In the genomic region with DNA sequence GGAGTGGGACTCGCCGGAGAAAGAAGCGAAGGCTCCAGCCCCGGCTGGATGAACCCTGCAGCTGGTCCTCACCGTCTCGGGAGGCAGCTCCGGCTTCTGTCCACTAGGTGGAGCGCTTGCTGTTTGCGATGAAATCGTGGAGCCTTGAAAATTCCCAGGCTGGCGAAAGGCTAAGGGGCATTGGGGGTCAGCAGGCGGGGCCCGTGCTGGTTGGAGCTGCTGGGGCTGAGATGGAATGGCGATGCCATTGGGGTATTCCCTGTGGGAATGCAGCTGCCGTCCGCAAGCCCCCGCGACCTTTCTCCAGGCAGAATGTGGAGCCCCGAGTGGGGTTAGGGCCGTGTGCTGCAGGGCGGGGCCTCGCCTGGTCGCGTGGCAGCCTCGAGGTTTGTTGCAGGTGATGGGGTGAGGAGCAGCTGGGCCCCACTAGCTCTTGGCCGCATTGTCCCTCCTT, we compare ENCODE assay signal across 1 cellular context.
TF ChIP-seq lines count a peak whose summit lies in the region.

No MANE protein-coding gene starts in this region.

TF ChIP-seq in HepG2, 621 proteins besides CTCF, POLR2A, EP300 and RAD21 (continued from another document and continues in another):
- TF ChIP-seq, protein P1, sequence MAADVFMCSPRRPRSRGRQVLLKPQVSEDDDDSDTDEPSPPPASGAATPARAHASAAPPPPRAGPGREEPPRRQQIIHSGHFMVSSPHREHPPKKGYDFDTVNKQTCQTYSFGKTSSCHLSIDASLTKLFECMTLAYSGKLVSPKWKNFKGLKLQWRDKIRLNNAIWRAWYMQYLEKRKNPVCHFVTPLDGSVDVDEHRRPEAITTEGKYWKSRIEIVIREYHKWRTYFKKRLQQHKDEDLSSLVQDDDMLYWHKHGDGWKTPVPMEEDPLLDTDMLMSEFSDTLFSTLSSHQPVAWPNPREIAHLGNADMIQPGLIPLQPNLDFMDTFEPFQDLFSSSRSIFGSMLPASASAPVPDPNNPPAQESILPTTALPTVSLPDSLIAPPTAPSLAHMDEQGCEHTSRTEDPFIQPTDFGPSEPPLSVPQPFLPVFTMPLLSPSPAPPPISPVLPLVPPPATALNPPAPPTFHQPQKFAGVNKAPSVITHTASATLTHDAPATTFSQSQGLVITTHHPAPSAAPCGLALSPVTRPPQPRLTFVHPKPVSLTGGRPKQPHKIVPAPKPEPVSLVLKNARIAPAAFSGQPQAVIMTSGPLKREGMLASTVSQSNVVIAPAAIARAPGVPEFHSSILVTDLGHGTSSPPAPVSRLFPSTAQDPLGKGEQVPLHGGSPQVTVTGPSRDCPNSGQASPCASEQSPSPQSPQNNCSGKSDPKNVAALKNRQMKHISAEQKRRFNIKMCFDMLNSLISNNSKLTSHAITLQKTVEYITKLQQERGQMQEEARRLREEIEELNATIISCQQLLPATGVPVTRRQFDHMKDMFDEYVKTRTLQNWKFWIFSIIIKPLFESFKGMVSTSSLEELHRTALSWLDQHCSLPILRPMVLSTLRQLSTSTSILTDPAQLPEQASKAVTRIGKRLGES (CRISPR knock-in tag; IDR thresholded peaks at IDR 0.05; ENCODE audit: borderline replicate concordance): no peak
- TF ChIP-seq MTF2 (CRISPR knock-in tag; IDR thresholded peaks at IDR 0.05; ENCODE audit: borderline replicate concordance) (no peak), ZNF746 (CRISPR knock-in tag; IDR thresholded peaks at IDR 0.05) (0 out of 2 replicates have a peak, but pooled peaks have one; percentile 24), ZNF513 (CRISPR knock-in tag; conservative IDR thresholded peaks at IDR 0.05) (no peak), CEBPG (CRISPR knock-in tag; IDR thresholded peaks at IDR 0.05) (no peak), ZNF652 (CRISPR knock-in tag; IDR thresholded peaks at IDR 0.05; ENCODE audit: borderline replicate concordance, low read depth) (no peak), ZNF460 (CRISPR knock-in tag; IDR thresholded peaks at IDR 0.05; ENCODE audit: borderline replicate concordance) (no peak), ZMYM2 (CRISPR knock-in tag; IDR thresholded peaks at IDR 0.05) (no peak), ZNF574 (CRISPR knock-in tag; IDR thresholded peaks at IDR 0.05) (0 out of 2 replicates have a peak, but pooled peaks have one; percentile 47), ZNF777 (CRISPR knock-in tag; IDR thresholded peaks at IDR 0.05) (no peak), SP2 (CRISPR knock-in tag; IDR thresholded peaks at IDR 0.05) (no peak), ZSCAN5A (CRISPR knock-in tag; IDR thresholded peaks at IDR 0.05; ENCODE audit: borderline replicate concordance) (no peak), KAT8 (CRISPR knock-in tag; IDR thresholded peaks at IDR 0.05) (0 out of 2 replicates have a peak, but pooled peaks have one; percentile 46), ISL2 (CRISPR knock-in tag; IDR thresholded peaks at IDR 0.05) (0 out of 2 replicates have a peak, but pooled peaks have one; percentile 25), CAMTA2 (CRISPR knock-in tag; IDR thresholded peaks at IDR 0.05; ENCODE audit: borderline replicate concordance) (no peak), ZNF670 (CRISPR knock-in tag; IDR thresholded peaks at IDR 0.05; ENCODE audit: borderline replicate concordance) (no peak), ZNF564 (CRISPR knock-in tag; IDR thresholded peaks at IDR 0.05) (no peak), RFX5 (IDR thresholded peaks at IDR 0.05; ENCODE audit: low read depth, low read length) (no peak), ZNF687 (CRISPR knock-in tag; IDR thresholded peaks at IDR 0.05) (peak; percentile 62), ZNF382 (CRISPR knock-in tag; IDR thresholded peaks at IDR 0.05; ENCODE audit: borderline replicate concordance) (no peak), HIVEP1 (CRISPR knock-in tag; IDR thresholded peaks at IDR 0.05) (no peak), ZNF780A (CRISPR knock-in tag; IDR thresholded peaks at IDR 0.05) (no peak), ZNF367 (CRISPR knock-in tag; IDR thresholded peaks at IDR 0.05; ENCODE audit: borderline replicate concordance) (no peak), TCF7L2 (IDR thresholded peaks at IDR 0.05; ENCODE audit: low read depth, low read length) (no peak), HHEX (CRISPR knock-in tag; IDR thresholded peaks at IDR 0.05) (no peak), PHF20 (CRISPR knock-in tag; IDR thresholded peaks at IDR 0.05) (no peak), TARDBP (CRISPR knock-in tag; IDR thresholded peaks at IDR 0.05) (no peak), BRCA1 (CRISPR knock-in tag; IDR thresholded peaks at IDR 0.05) (peak; percentile 78; the same call in 1 of the 2 replicates), ZNF558 (CRISPR knock-in tag; IDR thresholded peaks at IDR 0.05; ENCODE audit: borderline replicate concordance) (no peak), TGIF2 (CRISPR knock-in tag; IDR thresholded peaks at IDR 0.05) (peak; percentile 15; the same call in 1 of the 2 replicates), HOXA3 (CRISPR knock-in tag; IDR thresholded peaks at IDR 0.05) (0 out of 2 replicates have a peak, but pooled peaks have one; percentile 35)
- TF ChIP-seq, protein P2, sequence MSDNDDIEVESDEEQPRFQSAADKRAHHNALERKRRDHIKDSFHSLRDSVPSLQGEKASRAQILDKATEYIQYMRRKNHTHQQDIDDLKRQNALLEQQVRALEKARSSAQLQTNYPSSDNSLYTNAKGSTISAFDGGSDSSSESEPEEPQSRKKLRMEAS (IDR thresholded peaks at IDR 0.05): 0 out of 2 replicates have a peak, but pooled peaks have one; percentile 48
- TF ChIP-seq, protein P3, sequence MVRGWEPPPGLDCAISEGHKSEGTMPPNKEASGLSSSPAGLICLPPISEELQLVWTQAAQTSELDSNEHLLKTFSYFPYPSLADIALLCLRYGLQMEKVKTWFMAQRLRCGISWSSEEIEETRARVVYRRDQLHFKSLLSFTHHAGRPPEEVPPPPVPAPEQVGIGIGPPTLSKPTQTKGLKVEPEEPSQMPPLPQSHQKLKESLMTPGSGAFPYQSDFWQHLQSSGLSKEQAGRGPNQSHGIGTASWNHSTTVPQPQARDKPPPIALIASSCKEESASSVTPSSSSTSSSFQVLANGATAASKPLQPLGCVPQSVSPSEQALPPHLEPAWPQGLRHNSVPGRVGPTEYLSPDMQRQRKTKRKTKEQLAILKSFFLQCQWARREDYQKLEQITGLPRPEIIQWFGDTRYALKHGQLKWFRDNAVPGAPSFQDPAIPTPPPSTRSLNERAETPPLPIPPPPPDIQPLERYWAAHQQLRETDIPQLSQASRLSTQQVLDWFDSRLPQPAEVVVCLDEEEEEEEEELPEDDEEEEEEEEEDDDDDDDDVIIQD (CRISPR knock-in tag; IDR thresholded peaks at IDR 0.05; ENCODE audit: low read depth): 0 out of 2 replicates have a peak, but pooled peaks have one; percentile 37
- TF ChIP-seq, protein P4, sequence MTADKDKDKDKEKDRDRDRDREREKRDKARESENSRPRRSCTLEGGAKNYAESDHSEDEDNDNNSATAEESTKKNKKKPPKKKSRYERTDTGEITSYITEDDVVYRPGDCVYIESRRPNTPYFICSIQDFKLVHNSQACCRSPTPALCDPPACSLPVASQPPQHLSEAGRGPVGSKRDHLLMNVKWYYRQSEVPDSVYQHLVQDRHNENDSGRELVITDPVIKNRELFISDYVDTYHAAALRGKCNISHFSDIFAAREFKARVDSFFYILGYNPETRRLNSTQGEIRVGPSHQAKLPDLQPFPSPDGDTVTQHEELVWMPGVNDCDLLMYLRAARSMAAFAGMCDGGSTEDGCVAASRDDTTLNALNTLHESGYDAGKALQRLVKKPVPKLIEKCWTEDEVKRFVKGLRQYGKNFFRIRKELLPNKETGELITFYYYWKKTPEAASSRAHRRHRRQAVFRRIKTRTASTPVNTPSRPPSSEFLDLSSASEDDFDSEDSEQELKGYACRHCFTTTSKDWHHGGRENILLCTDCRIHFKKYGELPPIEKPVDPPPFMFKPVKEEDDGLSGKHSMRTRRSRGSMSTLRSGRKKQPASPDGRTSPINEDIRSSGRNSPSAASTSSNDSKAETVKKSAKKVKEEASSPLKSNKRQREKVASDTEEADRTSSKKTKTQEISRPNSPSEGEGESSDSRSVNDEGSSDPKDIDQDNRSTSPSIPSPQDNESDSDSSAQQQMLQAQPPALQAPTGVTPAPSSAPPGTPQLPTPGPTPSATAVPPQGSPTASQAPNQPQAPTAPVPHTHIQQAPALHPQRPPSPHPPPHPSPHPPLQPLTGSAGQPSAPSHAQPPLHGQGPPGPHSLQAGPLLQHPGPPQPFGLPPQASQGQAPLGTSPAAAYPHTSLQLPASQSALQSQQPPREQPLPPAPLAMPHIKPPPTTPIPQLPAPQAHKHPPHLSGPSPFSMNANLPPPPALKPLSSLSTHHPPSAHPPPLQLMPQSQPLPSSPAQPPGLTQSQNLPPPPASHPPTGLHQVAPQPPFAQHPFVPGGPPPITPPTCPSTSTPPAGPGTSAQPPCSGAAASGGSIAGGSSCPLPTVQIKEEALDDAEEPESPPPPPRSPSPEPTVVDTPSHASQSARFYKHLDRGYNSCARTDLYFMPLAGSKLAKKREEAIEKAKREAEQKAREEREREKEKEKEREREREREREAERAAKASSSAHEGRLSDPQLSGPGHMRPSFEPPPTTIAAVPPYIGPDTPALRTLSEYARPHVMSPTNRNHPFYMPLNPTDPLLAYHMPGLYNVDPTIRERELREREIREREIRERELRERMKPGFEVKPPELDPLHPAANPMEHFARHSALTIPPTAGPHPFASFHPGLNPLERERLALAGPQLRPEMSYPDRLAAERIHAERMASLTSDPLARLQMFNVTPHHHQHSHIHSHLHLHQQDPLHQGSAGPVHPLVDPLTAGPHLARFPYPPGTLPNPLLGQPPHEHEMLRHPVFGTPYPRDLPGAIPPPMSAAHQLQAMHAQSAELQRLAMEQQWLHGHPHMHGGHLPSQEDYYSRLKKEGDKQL (CRISPR knock-in tag; IDR thresholded peaks at IDR 0.05; ENCODE audit: low read depth): no peak
- TF ChIP-seq, protein P5, sequence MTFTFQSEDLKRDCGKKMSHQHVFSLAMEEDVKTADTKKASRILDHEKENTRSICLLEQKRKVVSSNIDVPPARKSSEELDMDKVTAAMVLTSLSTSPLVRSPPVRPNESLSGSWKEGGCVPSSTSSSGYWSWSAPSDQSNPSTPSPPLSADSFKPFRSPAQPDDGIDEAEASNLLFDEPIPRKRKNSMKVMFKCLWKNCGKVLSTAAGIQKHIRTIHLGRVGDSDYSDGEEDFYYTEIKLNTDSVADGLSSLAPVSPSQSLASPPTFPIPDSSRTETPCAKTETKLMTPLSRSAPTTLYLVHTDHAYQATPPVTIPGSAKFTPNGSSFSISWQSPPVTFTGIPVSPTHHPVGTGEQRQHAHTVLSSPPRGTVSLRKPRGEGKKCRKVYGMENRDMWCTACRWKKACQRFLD (CRISPR knock-in tag; IDR thresholded peaks at IDR 0.05; ENCODE audit: borderline replicate concordance): no peak
